In genomic region chr5:167899490-167899889, GRCh38 we compare ENCODE assay signal across 1 cellular context.
TF ChIP-seq lines count a peak whose summit lies in the region.

No MANE protein-coding gene starts in this region.

TF ChIP-seq in IMR-90, 13 proteins besides CTCF, POLR2A, EP300 and RAD21 (continued from another document):
- TF ChIP-seq MXI1 (IDR thresholded peaks at IDR 0.05; ENCODE audit: borderline replicate concordance, low read depth, low read length), result no peak
